ENCODE assay signal across 2 cellular contexts in the genomic region with DNA sequence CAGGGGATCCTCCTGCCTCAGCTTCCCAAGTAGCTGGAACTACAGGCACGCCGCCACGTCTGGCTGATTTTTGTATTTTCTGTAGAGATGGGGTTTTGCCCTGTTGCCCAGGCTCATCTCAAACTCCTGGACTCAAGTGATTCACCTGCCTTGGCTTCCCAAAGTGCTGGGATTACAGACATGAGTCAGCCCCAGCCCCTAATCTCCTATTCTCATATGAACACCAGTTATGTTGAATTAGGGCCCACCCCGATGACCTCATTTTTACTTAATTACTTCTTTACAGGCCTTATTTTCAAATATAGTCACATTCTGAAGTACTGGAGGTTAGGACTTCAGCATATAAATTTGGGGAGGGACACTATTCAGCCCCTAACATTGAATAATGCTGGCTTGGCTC.
TF ChIP-seq lines count a peak whose summit lies in the region.

No MANE protein-coding gene starts in this region.

TF ChIP-seq in K562, 482 proteins besides CTCF, POLR2A, EP300 and RAD21 (continued from another document):
- TF ChIP-seq, protein P1, sequence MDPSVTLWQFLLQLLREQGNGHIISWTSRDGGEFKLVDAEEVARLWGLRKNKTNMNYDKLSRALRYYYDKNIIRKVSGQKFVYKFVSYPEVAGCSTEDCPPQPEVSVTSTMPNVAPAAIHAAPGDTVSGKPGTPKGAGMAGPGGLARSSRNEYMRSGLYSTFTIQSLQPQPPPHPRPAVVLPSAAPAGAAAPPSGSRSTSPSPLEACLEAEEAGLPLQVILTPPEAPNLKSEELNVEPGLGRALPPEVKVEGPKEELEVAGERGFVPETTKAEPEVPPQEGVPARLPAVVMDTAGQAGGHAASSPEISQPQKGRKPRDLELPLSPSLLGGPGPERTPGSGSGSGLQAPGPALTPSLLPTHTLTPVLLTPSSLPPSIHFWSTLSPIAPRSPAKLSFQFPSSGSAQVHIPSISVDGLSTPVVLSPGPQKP (CRISPR knock-in tag; IDR thresholded peaks at IDR 0.05): no peak
- TF ChIP-seq TCF3 (CRISPR knock-in tag; IDR thresholded peaks at IDR 0.05) (peak; percentile 58), ZNF263 (CRISPR knock-in tag; IDR thresholded peaks at IDR 0.05; ENCODE audit: borderline replicate concordance) (0 out of 2 replicates have a peak, but pooled peaks have one; percentile 14), THRAP3 (IDR thresholded peaks at IDR 0.05; ENCODE audit: borderline replicate concordance) (no peak), ZFX (CRISPR knock-in tag; IDR thresholded peaks at IDR 0.05) (peak; percentile 39; the same call in 1 of the 2 replicates), NFE2 (IDR thresholded peaks at IDR 0.05; ENCODE audit: low read depth) (0 out of 2 replicates have a peak, but pooled peaks have one; percentile 14), MTA2 (IDR thresholded peaks at IDR 0.05; ENCODE audit: low read depth) (no peak), NUFIP1 (IDR thresholded peaks at IDR 0.05; ENCODE audit: partially characterized antibody) (no peak), SMARCE1 (IDR thresholded peaks at IDR 0.05) (peak; percentile 81), CBFA2T2 (conservative IDR thresholded peaks at IDR 0.05) (0 out of 2 replicates have a peak, but pooled peaks have one; percentile 11), JUN (IDR thresholded peaks at IDR 0.05; ENCODE audit: borderline replicate concordance, low read depth, low read length) (peak; percentile 67; the same call in 1 of the 2 replicates), JUN (CRISPR knock-in tag; IDR thresholded peaks at IDR 0.05; ENCODE audit: borderline replicate concordance) (no peak), ARID1B (IDR thresholded peaks at IDR 0.05) (peak; percentile 77; the same call in 1 of the 2 replicates), SMARCA4 (IDR thresholded peaks at IDR 0.05) (peak; percentile 64), POLR2G (IDR thresholded peaks at IDR 0.05; ENCODE audit: low read depth, low read length) (no peak), JUND (IDR thresholded peaks at IDR 0.05; ENCODE audit: borderline replicate concordance, low read depth, low read length) (peak; percentile 78), JUND (tag; IDR thresholded peaks at IDR 0.05; ENCODE audit: borderline replicate concordance, low read depth, low read length) (peak; percentile 60; the same call in 2 of the 3 replicates), TEAD4 (IDR thresholded peaks at IDR 0.05; ENCODE audit: low read length) (peak; percentile 42; the same call in 1 of the 2 replicates), TEAD4 (CRISPR knock-in tag; IDR thresholded peaks at IDR 0.05; ENCODE audit: borderline replicate concordance) (no peak), DPF2 (IDR thresholded peaks at IDR 0.05) (peak; percentile 60), FOSL1 (tag; conservative IDR thresholded peaks at IDR 0.05) (peak; percentile 61), ATF7 (IDR thresholded peaks at IDR 0.05) (peak; percentile 63), CTBP1 (IDR thresholded peaks at IDR 0.05; ENCODE audit: borderline replicate concordance) (no peak), SMARCC2 (IDR thresholded peaks at IDR 0.05; ENCODE audit: low read depth) (0 out of 2 replicates have a peak, but pooled peaks have one; percentile 32)
- TF ChIP-seq, protein P2, sequence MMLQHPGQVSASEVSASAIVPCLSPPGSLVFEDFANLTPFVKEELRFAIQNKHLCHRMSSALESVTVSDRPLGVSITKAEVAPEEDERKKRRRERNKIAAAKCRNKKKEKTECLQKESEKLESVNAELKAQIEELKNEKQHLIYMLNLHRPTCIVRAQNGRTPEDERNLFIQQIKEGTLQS (IDR thresholded peaks at IDR 0.05): peak; percentile 93
- TF ChIP-seq, protein P2 (CRISPR knock-in tag; conservative IDR thresholded peaks at IDR 0.05): no peak; the same call in 1 of the 2 replicates
- TF ChIP-seq, protein P3, sequence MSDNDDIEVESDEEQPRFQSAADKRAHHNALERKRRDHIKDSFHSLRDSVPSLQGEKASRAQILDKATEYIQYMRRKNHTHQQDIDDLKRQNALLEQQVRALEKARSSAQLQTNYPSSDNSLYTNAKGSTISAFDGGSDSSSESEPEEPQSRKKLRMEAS (CRISPR knock-in tag; IDR thresholded peaks at IDR 0.05): no peak

TF ChIP-seq in HEK293T, 16 proteins besides CTCF, POLR2A, EP300 and RAD21 (continued from another document):
- TF ChIP-seq TARDBP (IDR thresholded peaks at IDR 0.05) (no peak), FOXM1 (IDR thresholded peaks at IDR 0.05; ENCODE audit: borderline replicate concordance) (no peak), ARNT (IDR thresholded peaks at IDR 0.05) (no peak), ELF4 (IDR thresholded peaks at IDR 0.05) (no peak), L3MBTL2 (conservative IDR thresholded peaks at IDR 0.05) (no peak)
- TF ChIP-seq, protein P4, sequence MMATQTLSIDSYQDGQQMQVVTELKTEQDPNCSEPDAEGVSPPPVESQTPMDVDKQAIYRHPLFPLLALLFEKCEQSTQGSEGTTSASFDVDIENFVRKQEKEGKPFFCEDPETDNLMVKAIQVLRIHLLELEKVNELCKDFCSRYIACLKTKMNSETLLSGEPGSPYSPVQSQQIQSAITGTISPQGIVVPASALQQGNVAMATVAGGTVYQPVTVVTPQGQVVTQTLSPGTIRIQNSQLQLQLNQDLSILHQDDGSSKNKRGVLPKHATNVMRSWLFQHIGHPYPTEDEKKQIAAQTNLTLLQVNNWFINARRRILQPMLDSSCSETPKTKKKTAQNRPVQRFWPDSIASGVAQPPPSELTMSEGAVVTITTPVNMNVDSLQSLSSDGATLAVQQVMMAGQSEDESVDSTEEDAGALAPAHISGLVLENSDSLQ (IDR thresholded peaks at IDR 0.05): no peak
